Comparison of ENCODE assay signal across 27 cellular contexts in genomic region chr11:131279685-131280084, GRCh38.
"Had no signal": no experiment of that assay in that cellular context is flagged by ENCODE, and none has a peak within 500 bp of the region (broad histone marks: within the 10 kb centered on the region; RNA-seq: fewer than 3 reads in every experiment).

No MANE protein-coding gene starts in this region.

- H3K36me3 ChIP-seq: colonic mucosa, gastroesophageal sphincter, heart left ventricle, ovary, spleen, thoracic aorta, tibial nerve, upper lobe of left lung had no signal

- FAIRE-seq: endothelial cell of umbilical vein, kidney, urothelium cell line had no signal

- H3K9me3 ChIP-seq: colonic mucosa, gastroesophageal sphincter, ovary, psoas muscle, thoracic aorta, upper lobe of left lung had no signal

- H3K27me3 ChIP-seq: colonic mucosa, hepatocyte, ovary, tibial nerve, upper lobe of left lung had no signal

- H3K27ac ChIP-seq: colonic mucosa, gastroesophageal sphincter, heart left ventricle, hepatocyte, ovary, psoas muscle, skin epidermis, spleen, thoracic aorta, tibial nerve, upper lobe of left lung had no signal

- ATAC-seq: gastroesophageal sphincter; heart left ventricle; left lobe of liver; natural killer cell; psoas muscle; right cardiac atrium; stimulated activated memory B cell treated with anti-CD40 and anti-IgM and Interleukin-4, amounts not matched to agents 10 μg/mL and 1 μg/mL and 100 μg/mL, for 72 hours; stimulated activated naive CD8-positive, alpha-beta T cell treated with anti-CD3 and anti-CD28 coated beads, Interleukin-15, Interleukin-2, amounts not matched to agents 100 U/mL and 50 U/mL, for 24 hours had no signal

- DNase-seq: colonic mucosa; effector memory CD4-positive, alpha-beta T cell; erythroblast; foreskin fibroblast; heart left ventricle; kidney; natural killer cell; occipital lobe; ovary; posterior cingulate gyrus; psoas muscle; right cardiac atrium; spleen; stimulated activated CD4-positive, alpha-beta T cell treated with anti-CD3 and anti-CD28 coated beads, Interleukin-4, amount 100 ng/mL, for 4 hours; stimulated activated naive CD8-positive, alpha-beta T cell treated with anti-CD3 and anti-CD28 coated beads, Interleukin-15, Interleukin-2, amounts not matched to agents 100 U/mL and 50 U/mL, for 24 hours; substantia nigra; upper lobe of left lung had no signal

- H2AFZ ChIP-seq: hepatocyte had no signal

- H3K79me2 ChIP-seq: hepatocyte had no signal

- H3K4me1 ChIP-seq: colonic mucosa, gastroesophageal sphincter, heart left ventricle, psoas muscle, spleen, tibial nerve, upper lobe of left lung had no signal

- H3K4me2 ChIP-seq: hepatocyte had no signal

- H3K4me3 ChIP-seq: colonic mucosa, gastroesophageal sphincter, heart left ventricle, hepatocyte, lung, ovary, psoas muscle, skin epidermis, spleen, thoracic aorta, tibial nerve, upper lobe of left lung had no signal
